Comparison of ENCODE assay signal across 11 cellular contexts in the genomic region with DNA sequence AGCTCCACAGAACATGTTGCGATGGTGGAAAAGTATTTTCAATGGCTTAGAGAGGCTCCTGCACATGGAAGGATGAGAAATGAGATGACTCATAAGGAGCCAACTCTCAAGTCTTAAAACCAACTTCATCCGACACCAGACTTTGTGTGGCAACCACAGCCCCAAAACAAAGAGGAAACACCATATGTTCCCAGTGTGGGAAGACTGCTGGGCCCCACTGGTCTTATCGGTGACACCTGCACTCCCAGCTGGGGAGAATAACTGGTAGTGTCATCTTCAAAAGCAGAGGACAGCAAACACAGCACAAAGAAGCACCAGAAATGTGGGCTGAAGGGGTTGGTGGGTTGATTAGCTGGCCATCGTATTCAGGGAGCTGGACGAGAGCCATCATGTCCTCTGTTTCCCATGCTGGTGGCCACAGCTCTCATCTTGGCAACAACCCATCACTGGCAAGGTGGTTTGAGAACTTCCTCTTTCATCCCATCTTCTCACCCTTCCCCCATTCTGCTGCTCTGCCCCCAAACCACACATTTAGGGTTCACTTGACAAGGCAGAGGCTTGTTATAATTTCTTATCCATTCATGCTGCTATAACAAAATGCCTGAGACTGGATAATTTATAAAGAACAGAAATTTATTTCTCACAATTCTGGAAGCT. TPM values are rescaled to one million over a fixed set of nuclear protein-coding genes. Genes with fewer than 3 reads are reported as not detected.
DNase-seq lines count a peak whose midpoint lies in the region; ATAC-seq and TF ChIP-seq lines count a peak whose summit lies in the region.
"Had no signal": no experiment of that assay in that cellular context is flagged by ENCODE, and none has a peak within 500 bp of the region (broad histone marks: within the 10 kb centered on the region; RNA-seq: fewer than 3 reads in every experiment).

No MANE protein-coding gene starts in this region.

- H3K36me3 ChIP-seq in PC-3 (ENCODE audit: low read depth, low read length) (no peaks in the 10 kb centered on the region), right lobe of liver (no peaks in the 10 kb centered on the region)

- no peaks in the 10 kb centered on the region for H3K9me2 ChIP-seq in PC-3 (replicated peaks; ENCODE audit: low read length)

- H3K9ac ChIP-seq in PC-3 (ENCODE audit: low read length): no peak overlapping the region

- BruUV-seq in PC-3 (replicated peaks; lab: Mats Ljungman, UMichigan): no TSS peak

- TF ChIP-seq POLR2A in right lobe of liver (IDR thresholded peaks at IDR 0.05): no peak

- H3K9me3 ChIP-seq in PC-3 (ENCODE audit: low read length) (no peaks in the 10 kb centered on the region), right lobe of liver (no peaks in the 10 kb centered on the region)

- intact Hi-C loops in PC-3 (cut with micrococcal nuclease): no loop called here
- intact Hi-C loops in right lobe of liver (cut with DNase I): no loop called here
- intact Hi-C loops in Right ventricle myocardium superior (cut with DNase I): no loop called here

- TF ChIP-seq CTCF in AG10803 (conservative IDR thresholded peaks at IDR 0.05; ENCODE audit: low read length) (no peak), PC-3 (conservative IDR thresholded peaks at IDR 0.05; ENCODE audit: low read depth, low read length) (no peak), right lobe of liver (IDR thresholded peaks at IDR 0.05) (no peak)

- POLR2A ChIA-PET in PC-3 (lab: Charles Lee; ENCODE audit: unreplicated experiment): no interaction called here

- no peaks in the 10 kb centered on the region for H4K20me1 ChIP-seq in PC-3 (ENCODE audit: low read length)

- peaks cover 18% of the 10 kb centered on the region for H3K27me3 ChIP-seq in PC-3 (ENCODE audit: low read length)
- no peaks in the 10 kb centered on the region for H3K27me3 ChIP-seq in right lobe of liver

- CTCF ChIA-PET in PC-3 (lab: Charles Lee): no interaction called here

- H3K4me1 ChIP-seq in PC-3 (ENCODE audit: insufficient read depth, low read length) (no peaks in the 10 kb centered on the region; the same call in 1 of the 2 replicates), right lobe of liver (peaks cover 0 to 5% (median 0%) of the 10 kb centered on the region in 4 donors)

- DNase-seq in AG10803 (ENCODE audit: low read depth) (peak; percentile 13), NCI-H2171 (lab: John Stamatoyannopoulos, UW) (peak; percentile 19), NCI-H2029 (lab: John Stamatoyannopoulos, UW) (no peak), PC-3 (no peak), right lobe of liver (no peak), Right ventricle myocardium superior (no peak)
- DNase-seq: activated CD4-positive, alpha-beta T cell treated with anti-CD3 and anti-CD28 coated beads for 4 hours; hippocampal formation; NCI-H510A had no signal

- H3K27ac ChIP-seq in PC-3 (ENCODE audit: low read length) (no peak overlapping the region), right lobe of liver (no peak overlapping the region)

- no peaks in the 10 kb centered on the region for H3K79me2 ChIP-seq in PC-3 (ENCODE audit: low read length)

- WGBS in right lobe of liver (ENCODE audit: insufficient coverage, low coverage, low lambda C conversion rate, missing lambda C conversion rate): 57% methylated on average over 2 of the region's 5 CpGs

- H3F3A ChIP-seq in PC-3 (ENCODE audit: low read length, unreplicated experiment): no peaks in the 10 kb centered on the region

- ATAC-seq in GM19043 (IDR thresholded peaks at IDR 0.05; ENCODE audit: low read depth, unreplicated experiment) (peak; percentile 71), HG02973 (IDR thresholded peaks at IDR 0.05; ENCODE audit: unreplicated experiment) (peak; percentile 74), PC-3 (no peak), right lobe of liver (no peak), Right ventricle myocardium superior (ENCODE audit: poor library complexity) (no peak)

- H3K4me3 ChIP-seq in AG10803 (ENCODE audit: low read length): no peak overlapping the region
- no peak overlapping the region for H3K4me3 ChIP-seq in PC-3 (ENCODE audit: low read length)
- H3K4me3 ChIP-seq in right lobe of liver: no peak overlapping the region

- no peak overlapping the region for H2AFZ ChIP-seq in PC-3 (ENCODE audit: low read length)

- no peak overlapping the region for H3K4me2 ChIP-seq in PC-3 (ENCODE audit: low read length)

RNA-seq across cellular contexts. Expression of a gene that starts 46.0 kb away (rescaled TPM):
- total RNA-seq in PC-3 (2014; rRNA removed): 10.7 and 13.9 TPM in 2 replicates
- 1 to 10 TPM; 2.5 to 6.1 (median 4.3) TPM for total RNA-seq in right lobe of liver
- 4.7 TPM for total RNA-seq in Right ventricle myocardium superior

Comparison
In these comparisons a context has a peak if more than half of its experiments do, and no peak if none do; other contexts are left out.
1. DNase-seq: peak in AG10803 (single experiment) and NCI-H2171 (single experiment); none in NCI-H2029 (single experiment), PC-3 (single experiment), right lobe of liver (0 of 3) and Right ventricle myocardium superior (single experiment).
2. ATAC-seq: peak in GM19043 (single experiment) and HG02973 (single experiment); none in PC-3 (single experiment), right lobe of liver (0 of 4) and Right ventricle myocardium superior (single experiment).